ENCODE assay signal across 13 cellular contexts in genomic region chr7:94514140-94514889, GRCh38. TPM values are rescaled to one million over a fixed set of nuclear protein-coding genes. Genes with fewer than 3 reads are reported as not detected.
A peak's percentile ranks its signal among the peaks of the same experiment; 100 is the strongest.
DNase-seq lines count a peak whose midpoint lies in the region; ATAC-seq and TF ChIP-seq lines count a peak whose summit lies in the region.
"Had no signal": no experiment of that assay in that cellular context is flagged by ENCODE, and none has a peak within 500 bp of the region (broad histone marks: within the 10 kb centered on the region; RNA-seq: fewer than 3 reads in every experiment).

No MANE protein-coding gene starts in this region.

- H3K9me3 ChIP-seq in CD8-positive, alpha-beta memory T cell (ENCODE audit: low read length) = no peaks in the 10 kb centered on the region
- H3K9me3 ChIP-seq in Karpas-422 (ENCODE audit: low read length) (no peaks in the 10 kb centered on the region), osteoblast (ENCODE audit: low read depth, low read length) (no peaks in the 10 kb centered on the region)

- peak overlapping the region in 5 of 8 donors; percentile 10 to 75 (median 31) for H3K27ac Mint-ChIP-seq in CD8-positive, alpha-beta memory T cell
- H3K27ac Mint-ChIP-seq in WTC11 = peak overlapping the region; percentile 21; the same call in 1 of the 2 replicates
- H3K27ac Mint-ChIP-seq in nephron = peak overlapping the region; percentile 47 to 75 (median 67)

- H4K20me1 ChIP-seq in Karpas-422 (ENCODE audit: insufficient read depth, low read depth, low read length) (no peaks in the 10 kb centered on the region), osteoblast (ENCODE audit: insufficient read depth, low read length) (peaks cover 6% of the 10 kb centered on the region)

- H3K4me2 ChIP-seq in Karpas-422 (ENCODE audit: low read depth, low read length, poor library complexity, severe bottlenecking) (peak overlapping the region; percentile 71), osteoblast (ENCODE audit: insufficient read depth, low read length) (no peak overlapping the region)

- H3K9ac ChIP-seq in Karpas-422 (ENCODE audit: low read length) = peak overlapping the region; percentile 49

- POLR2A ChIA-PET in CD8-positive, alpha-beta memory T cell (lab: Charles Lee) = no interaction called here
- POLR2A ChIA-PET in WTC11 (lab: Charles Lee) = no interaction called here

- H3K4me3 Mint-ChIP-seq in CD8-positive, alpha-beta memory T cell = peak overlapping the region in 4 of 7 donors; percentile 12 to 56 (median 41)
- H3K4me3 Mint-ChIP-seq in WTC11 (no peak overlapping the region), nephron (peak overlapping the region; percentile 14 to 74 (median 57))
- H3K4me3 Mint-ChIP-seq: B cell had no signal

- H3K4me1 Mint-ChIP-seq in CD8-positive, alpha-beta memory T cell = peaks cover 55 to 68% (median 67%) of the 10 kb centered on the region in 3 donors
- H3K4me1 Mint-ChIP-seq in WTC11 (peaks cover 58% of the 10 kb centered on the region), nephron (peaks cover 53% of the 10 kb centered on the region)

- H3K36me3 Mint-ChIP-seq in CD8-positive, alpha-beta memory T cell = peaks cover 0 to 23% (median 8%) of the 10 kb centered on the region in 3 donors
- no peaks in the 10 kb centered on the region for H3K36me3 Mint-ChIP-seq in WTC11
- peaks cover 18% of the 10 kb centered on the region for H3K36me3 Mint-ChIP-seq in nephron (ENCODE audit: low read depth)

- ATAC-seq in WTC11 = no peak
- ATAC-seq in HG02642 (IDR thresholded peaks at IDR 0.05; ENCODE audit: poor library complexity, unreplicated experiment) = no peak
- ATAC-seq: SK-N-SH treated with all-trans-retinoic acid at 6 μM for 48 hours had no signal

- no peaks in the 10 kb centered on the region for H3K9me3 Mint-ChIP-seq in CD8-positive, alpha-beta memory T cell
- H3K9me3 Mint-ChIP-seq in WTC11 (no peaks in the 10 kb centered on the region), nephron (no peaks in the 10 kb centered on the region)

- H3K4me1 ChIP-seq in CD8-positive, alpha-beta memory T cell (ENCODE audit: insufficient read depth, low read length) = peaks cover 19% of the 10 kb centered on the region
- H3K4me1 ChIP-seq in Karpas-422 (ENCODE audit: low read length) = peaks cover 54% of the 10 kb centered on the region
- H3K4me1 ChIP-seq in osteoblast (ENCODE audit: insufficient read depth, low read length) = peaks cover 12% of the 10 kb centered on the region

- no peak for TF ChIP-seq CTCF in WTC11 (IDR thresholded peaks at IDR 0.05)
- no peak for TF ChIP-seq CTCF in nephron (IDR thresholded peaks at IDR 0.05; ENCODE audit: unreplicated experiment in 3 of 3)
- TF ChIP-seq CTCF in osteoblast (IDR thresholded peaks at IDR 0.05; ENCODE audit: extremely low read depth, low read depth, low read length) = no peak
- TF ChIP-seq CTCF in GM13977 (IDR thresholded peaks at IDR 0.05; ENCODE audit: extremely low read depth, insufficient read depth, missing control alignments) = no peak

- in situ Hi-C loops in GM13977 (cut with MboI; ENCODE audit: low pct_unique_long_range_greater_than_20kb, low sequenced_read_pairs, unreplicated experiment) = no loop called here

- CTCF ChIA-PET in CD8-positive, alpha-beta memory T cell (lab: Charles Lee) = no interaction called here
- CTCF ChIA-PET in WTC11 (lab: Charles Lee) = interaction anchor here (1.2 kb wide), 1 partner anchor 8 kb away, joined by 3 read pairs; no protein-coding TSS in a partner anchor

- H3K4me3 ChIP-seq in CD8-positive, alpha-beta memory T cell (ENCODE audit: low read length) = no peak overlapping the region
- peak overlapping the region; percentile 51 for H3K4me3 ChIP-seq in Karpas-422 (ENCODE audit: low read length)
- no peak overlapping the region for H3K4me3 ChIP-seq in osteoblast (ENCODE audit: insufficient read depth, low read length)

- DNase-seq in CD8-positive, alpha-beta memory T cell = no peak
- DNase-seq in Karpas-422 = peak; percentile 54
- DNase-seq in WTC11 (ENCODE audit: low spot score) = no peak
- no peak for DNase-seq in AG08395 (ENCODE audit: low spot score)
- DNase-seq in osteoblast (ENCODE audit: insufficient read length, low spot score, missing footprints) = no peak
- no peak for DNase-seq in GM13977 (ENCODE audit: low spot score)
- DNase-seq: EL; NCI-H526; stimulated activated CD4-positive, alpha-beta T cell treated with anti-CD3 and anti-CD28 coated beads, Interleukin-2, amount 100 ng/mL, for 48 hours had no signal

- H3K9me2 ChIP-seq in Karpas-422 (replicated peaks; ENCODE audit: insufficient read depth, low read length) = no peaks in the 10 kb centered on the region

- H2AFZ ChIP-seq in Karpas-422 (ENCODE audit: low read length) = peak overlapping the region; percentile 58
- no peak overlapping the region for H2AFZ ChIP-seq in osteoblast (ENCODE audit: low read length)

- no peak overlapping the region for H3K27ac ChIP-seq in CD8-positive, alpha-beta memory T cell (ENCODE audit: low read depth, low read length)
- peak overlapping the region; percentile 61 for H3K27ac ChIP-seq in Karpas-422 (ENCODE audit: low read length)
- no peak overlapping the region for H3K27ac ChIP-seq in osteoblast (ENCODE audit: low read depth, low read length)

- no peaks in the 10 kb centered on the region for H3K27me3 ChIP-seq in CD8-positive, alpha-beta memory T cell (ENCODE audit: insufficient read depth, low read length, poor library complexity, severe bottlenecking)
- H3K27me3 ChIP-seq in Karpas-422 (ENCODE audit: low read length) (no peaks in the 10 kb centered on the region), osteoblast (ENCODE audit: insufficient read depth, low read length) (no peaks in the 10 kb centered on the region)

- H3K79me2 ChIP-seq in Karpas-422 (ENCODE audit: low read length) = peaks cover 87% of the 10 kb centered on the region
- H3K79me2 ChIP-seq in osteoblast (ENCODE audit: insufficient read depth, low read length) = peaks cover 45% of the 10 kb centered on the region

- H3K36me3 ChIP-seq in CD8-positive, alpha-beta memory T cell (ENCODE audit: insufficient read depth, low read length) = no peaks in the 10 kb centered on the region
- H3K36me3 ChIP-seq in Karpas-422 (ENCODE audit: insufficient read depth, low read length) (peaks cover 14% of the 10 kb centered on the region; the same call in 1 of the 2 replicates), osteoblast (ENCODE audit: insufficient read depth, low read length) (no peaks in the 10 kb centered on the region)

- H3K27me3 Mint-ChIP-seq in CD8-positive, alpha-beta memory T cell = no peaks in the 10 kb centered on the region
- H3K27me3 Mint-ChIP-seq in WTC11 (ENCODE audit: low read depth) (no peaks in the 10 kb centered on the region), nephron (ENCODE audit: low read depth) (no peaks in the 10 kb centered on the region)
- H3K27me3 Mint-ChIP-seq: B cell had no signal

TF ChIP-seq in WTC11, 78 proteins besides CTCF, POLR2A, EP300 and RAD21 (continues in another document):
- TF ChIP-seq TCF7 (CRISPR knock-in tag; IDR thresholded peaks at IDR 0.05; ENCODE audit: low read depth) = no peak
- TF ChIP-seq AFF4 (CRISPR knock-in tag; IDR thresholded peaks at IDR 0.05; ENCODE audit: borderline replicate concordance) = no peak
- TF ChIP-seq STAT6 (CRISPR knock-in tag; conservative IDR thresholded peaks at IDR 0.05; ENCODE audit: low read depth) = no peak

RNA-seq across cellular contexts. Expression of gene CASD1, which starts 4.7 kb away (rescaled TPM):
- total RNA-seq in CD8-positive, alpha-beta memory T cell = 10 to 100 TPM; 18.9 to 19.7 TPM
- 15.5 TPM for polyA plus RNA-seq in CD8-positive, alpha-beta memory T cell
- total RNA-seq in Karpas-422 (2014; rRNA removed; shearing (Covaris generic); ENCODE audit: low replicate concordance) = 20.9 and 56.6 TPM in 2 replicates
- total RNA-seq in WTC11 (2021) = 19.5 to 24.0 TPM (median 22.1 TPM) in 3 replicates
- 19.4 and 20.6 TPM in 2 replicates for total RNA-seq in osteoblast
